ENCODE assay signal across 1 cellular context in genomic region chr1:26686795-26687194, GRCh38.
TF ChIP-seq lines count a peak whose summit lies in the region.

No MANE protein-coding gene starts in this region.

TF ChIP-seq in H1, 55 proteins besides CTCF, POLR2A, EP300 and RAD21:
- TF ChIP-seq TEAD4 (IDR thresholded peaks at IDR 0.05; ENCODE audit: low read depth, low read length) = 0 out of 2 replicates have a peak, but pooled peaks have one; percentile 3
- TF ChIP-seq SUZ12 (IDR thresholded peaks at IDR 0.05; ENCODE audit: low read length) = no peak
- no peak for TF ChIP-seq ZNF274 (IDR thresholded peaks at IDR 0.05; ENCODE audit: borderline replicate concordance, extremely low read depth, low read length)
- no peak for TF ChIP-seq SRF (IDR thresholded peaks at IDR 0.05; ENCODE audit: low read depth, low read length)
- no peak for TF ChIP-seq NANOG (IDR thresholded peaks at IDR 0.05; ENCODE audit: insufficient read depth, low read depth, low read length, poor library complexity, severe bottlenecking)
- TF ChIP-seq GTF2F1 (IDR thresholded peaks at IDR 0.05; ENCODE audit: borderline replicate concordance, low read depth, low read length) = no peak
- TF ChIP-seq SP1 (IDR thresholded peaks at IDR 0.05; ENCODE audit: low read depth, low read length) = peak; percentile 92
